In genomic region chr16:2472488-2472864, GRCh38 we compare ENCODE assay signal across 21 cellular contexts. TPM values are rescaled to one million over a fixed set of nuclear protein-coding genes. Genes with fewer than 3 reads are reported as not detected.
DNase-seq lines count a peak whose midpoint lies in the region; ATAC-seq and TF ChIP-seq lines count a peak whose summit lies in the region.
"Had no signal": no experiment of that assay in that cellular context is flagged by ENCODE, and none has a peak within 500 bp of the region (broad histone marks: within the 10 kb centered on the region; RNA-seq: fewer than 3 reads in every experiment).

No MANE protein-coding gene starts in this region.

- H3K27ac ChIP-seq in DOHH2 (ENCODE audit: low read depth, low read length) (no peak overlapping the region), neural progenitor cell (no peak overlapping the region)
- H3K27ac ChIP-seq: colonic mucosa, prostate gland had no signal

- H3K4me1 ChIP-seq in DOHH2 (ENCODE audit: control insufficient read depth, low read length) (peaks cover 73% of the 10 kb centered on the region), neural progenitor cell (peaks cover 47% of the 10 kb centered on the region)

- H3K9me3 ChIP-seq in DOHH2 (ENCODE audit: control insufficient read depth, insufficient read depth, low read length) (no peaks in the 10 kb centered on the region), neural progenitor cell (ENCODE audit: low read depth) (no peaks in the 10 kb centered on the region)
- H3K9me3 ChIP-seq: colonic mucosa, prostate gland had no signal

- peak overlapping the region; percentile 56 for H3K4me3 Mint-ChIP-seq in activated T-helper 2 cell treated with anti-CD3 and anti-CD28 coated beads, Interferon-gamma antibody, Interleukin-2, Interleukin-4, amounts not matched to agents 10 μg/mL and 5 μg/mL and 100 μg/mL, durations not matched to agents 14 hours and 24 hours and 36 hours (ENCODE audit: low read depth)
- peak overlapping the region; percentile 80 for H3K4me3 Mint-ChIP-seq in neural progenitor cell
- H3K4me3 Mint-ChIP-seq in activated CD4-positive, alpha-beta memory T cell treated with anti-CD3 and anti-CD28 coated beads for 36 hours = no peak overlapping the region

- H3K9ac ChIP-seq in neural progenitor cell = no peak overlapping the region

- no peak overlapping the region for H2AFZ ChIP-seq in neural progenitor cell (replicated peaks)

- CTCF ChIA-PET in activated CD4-positive, alpha-beta memory T cell treated with anti-CD3 and anti-CD28 coated beads for 36 hours (lab: Charles Lee) = no interaction called here

- H3K27me3 ChIP-seq in DOHH2 (ENCODE audit: control insufficient read depth, low read length) = no peaks in the 10 kb centered on the region
- H3K27me3 ChIP-seq in neural progenitor cell = peaks cover 59% of the 10 kb centered on the region

- DNase-seq in activated T-helper 2 cell treated with anti-CD3 and anti-CD28 coated beads, Interferon-gamma antibody, Interleukin-2, Interleukin-4, amounts not matched to agents 10 μg/mL and 5 μg/mL and 100 μg/mL, durations not matched to agents 14 hours and 24 hours and 36 hours (ENCODE audit: low spot score) = no peak
- DNase-seq in neural progenitor cell (ENCODE audit: low spot score) = no peak
- DNase-seq in stimulated activated CD4-positive, alpha-beta T cell treated with anti-CD3 and anti-CD28 coated beads, Interleukin-15, amount 100 ng/mL, for 24 hours = no peak
- DNase-seq in activated CD4-positive, alpha-beta memory T cell treated with anti-CD3 and anti-CD28 coated beads for 36 hours = no peak
- DNase-seq: activated CD4-positive, alpha-beta T cell treated with anti-CD3 and anti-CD28 coated beads, Interleukin-2, amount 50 U/mL, for 48 hours; activated naive CD4-positive, alpha-beta T cell treated with anti-CD3 and anti-CD28 coated beads, Interleukin-2, amount 50 U/mL, for 16 hours; AML-193; colonic mucosa; HFFc6; hippocampal formation; Kasumi-1; NCI-H1105; NCI-H524 treated with DMSO at 0.1 percent for 48 hours; small intestine; stimulated activated CD8-positive, alpha-beta memory T cell treated with anti-CD3 and anti-CD28 coated beads, Interleukin-4, amount 100 ng/mL, for 48 hours had no signal

- no peaks in the 10 kb centered on the region for H3K9me3 Mint-ChIP-seq in activated T-helper 2 cell treated with anti-CD3 and anti-CD28 coated beads, Interferon-gamma antibody, Interleukin-2, Interleukin-4, amounts not matched to agents 10 μg/mL and 5 μg/mL and 100 μg/mL, durations not matched to agents 14 hours and 24 hours and 36 hours
- H3K9me3 Mint-ChIP-seq in neural progenitor cell = no peaks in the 10 kb centered on the region
- no peaks in the 10 kb centered on the region for H3K9me3 Mint-ChIP-seq in activated CD4-positive, alpha-beta memory T cell treated with anti-CD3 and anti-CD28 coated beads for 36 hours
- H3K9me3 Mint-ChIP-seq: HFFc6; memory B cell; naive thymus-derived CD4-positive, alpha-beta T cell had no signal

- peaks cover 18% of the 10 kb centered on the region for H3K4me1 Mint-ChIP-seq in activated T-helper 2 cell treated with anti-CD3 and anti-CD28 coated beads, Interferon-gamma antibody, Interleukin-2, Interleukin-4, amounts not matched to agents 10 μg/mL and 5 μg/mL and 100 μg/mL, durations not matched to agents 14 hours and 24 hours and 36 hours (ENCODE audit: low read depth)
- peaks cover 31% of the 10 kb centered on the region for H3K4me1 Mint-ChIP-seq in neural progenitor cell
- H3K4me1 Mint-ChIP-seq in activated CD4-positive, alpha-beta memory T cell treated with anti-CD3 and anti-CD28 coated beads for 36 hours (ENCODE audit: low read depth) = peaks cover 24% of the 10 kb centered on the region

- H3F3A ChIP-seq in DOHH2 (ENCODE audit: control insufficient read depth, insufficient read depth) (peaks cover 12% of the 10 kb centered on the region), neural progenitor cell (ENCODE audit: low read depth) (peaks cover 54% of the 10 kb centered on the region)

- no peaks in the 10 kb centered on the region for H3K36me3 Mint-ChIP-seq in activated T-helper 2 cell treated with anti-CD3 and anti-CD28 coated beads, Interferon-gamma antibody, Interleukin-2, Interleukin-4, amounts not matched to agents 10 μg/mL and 5 μg/mL and 100 μg/mL, durations not matched to agents 14 hours and 24 hours and 36 hours (ENCODE audit: low read depth)
- no peaks in the 10 kb centered on the region for H3K36me3 Mint-ChIP-seq in neural progenitor cell
- H3K36me3 Mint-ChIP-seq in activated CD4-positive, alpha-beta memory T cell treated with anti-CD3 and anti-CD28 coated beads for 36 hours = no peaks in the 10 kb centered on the region
- H3K36me3 Mint-ChIP-seq: memory B cell had no signal

- no peak for ATAC-seq in HG03095 (IDR thresholded peaks at IDR 0.05; ENCODE audit: unreplicated experiment)
- ATAC-seq: naive thymus-derived CD4-positive, alpha-beta T cell; Right ventricle myocardium inferior had no signal

- H4K20me1 ChIP-seq in DOHH2 (ENCODE audit: control insufficient read depth, insufficient read depth, low read depth, low read length) (peaks cover 14% of the 10 kb centered on the region; the same call in 1 of the 2 replicates), neural progenitor cell (ENCODE audit: low read depth) (peaks cover 37% of the 10 kb centered on the region)

- H3K4me2 ChIP-seq in DOHH2 (ENCODE audit: low read length) (peak overlapping the region; percentile 92), neural progenitor cell (no peak overlapping the region)

- TF ChIP-seq CTCF in DOHH2 (IDR thresholded peaks at IDR 0.05; ENCODE audit: low read depth, low read length, poor library complexity, severe bottlenecking) (no peak), neural progenitor cell (IDR thresholded peaks at IDR 0.05) (no peak)

- peaks cover 46% of the 10 kb centered on the region for H3K79me2 ChIP-seq in DOHH2 (ENCODE audit: control insufficient read depth, low read length)
- H3K79me2 ChIP-seq in neural progenitor cell (ENCODE audit: low read depth) = peaks cover 10% of the 10 kb centered on the region

- H3K27me3 Mint-ChIP-seq in activated T-helper 2 cell treated with anti-CD3 and anti-CD28 coated beads, Interferon-gamma antibody, Interleukin-2, Interleukin-4, amounts not matched to agents 10 μg/mL and 5 μg/mL and 100 μg/mL, durations not matched to agents 14 hours and 24 hours and 36 hours (ENCODE audit: low read depth) = peaks cover 24% of the 10 kb centered on the region
- H3K27me3 Mint-ChIP-seq in neural progenitor cell (ENCODE audit: insufficient read depth, low read depth) = peaks cover 12% of the 10 kb centered on the region
- H3K27me3 Mint-ChIP-seq in activated CD4-positive, alpha-beta memory T cell treated with anti-CD3 and anti-CD28 coated beads for 36 hours = peaks cover 32% of the 10 kb centered on the region

- no peak overlapping the region for H3K27ac Mint-ChIP-seq in activated T-helper 2 cell treated with anti-CD3 and anti-CD28 coated beads, Interferon-gamma antibody, Interleukin-2, Interleukin-4, amounts not matched to agents 10 μg/mL and 5 μg/mL and 100 μg/mL, durations not matched to agents 14 hours and 24 hours and 36 hours
- H3K27ac Mint-ChIP-seq in neural progenitor cell = no peak overlapping the region
- no peak overlapping the region for H3K27ac Mint-ChIP-seq in activated CD4-positive, alpha-beta memory T cell treated with anti-CD3 and anti-CD28 coated beads for 36 hours
- H3K27ac Mint-ChIP-seq: HFFc6; memory B cell; naive thymus-derived CD4-positive, alpha-beta T cell had no signal

- H3K9me2 ChIP-seq in DOHH2 (replicated peaks; ENCODE audit: control insufficient read depth, low read length) = no peaks in the 10 kb centered on the region

- H3K4me3 ChIP-seq in DOHH2 (ENCODE audit: low read length) (peak overlapping the region; percentile 97), neural progenitor cell (no peak overlapping the region)
- H3K4me3 ChIP-seq: colonic mucosa, prostate gland had no signal

- H3K36me3 ChIP-seq in DOHH2 (ENCODE audit: control insufficient read depth, low read length) (peaks cover 5% of the 10 kb centered on the region), neural progenitor cell (no peaks in the 10 kb centered on the region)
- H3K36me3 ChIP-seq: colonic mucosa, prostate gland had no signal

- intact Hi-C loops in activated T-helper 2 cell treated with anti-CD3 and anti-CD28 coated beads, Interferon-gamma antibody, Interleukin-2, Interleukin-4, amounts not matched to agents 10 μg/mL and 5 μg/mL and 100 μg/mL, durations not matched to agents 14 hours and 24 hours and 36 hours (cut with micrococcal nuclease) = no loop called here
- intact Hi-C loops in activated CD4-positive, alpha-beta memory T cell treated with anti-CD3 and anti-CD28 coated beads for 36 hours (cut with micrococcal nuclease) = loop anchor here (5.0 kb wide), 1 partner anchor 45 kb away; the partner anchor contains the start of gene CCNF

- POLR2A ChIA-PET in activated CD4-positive, alpha-beta memory T cell treated with anti-CD3 and anti-CD28 coated beads for 36 hours (lab: Charles Lee) = no interaction called here

RNA-seq across cellular contexts. Expression of gene NTN3, which starts 1.4 kb away (rescaled TPM):
- total RNA-seq in activated T-helper 2 cell treated with anti-CD3 and anti-CD28 coated beads, Interferon-gamma antibody, Interleukin-2, Interleukin-4, amounts not matched to agents 10 μg/mL and 5 μg/mL and 100 μg/mL, durations not matched to agents 14 hours and 24 hours and 36 hours = 0.28 TPM in 1 of 2 replicates, not detected in the other
- total RNA-seq in neural progenitor cell (ENCODE audit: low replicate concordance) = 1.7 and 3.6 TPM in 2 replicates
- total RNA-seq in activated CD4-positive, alpha-beta memory T cell treated with anti-CD3 and anti-CD28 coated beads for 36 hours = not detected
- total RNA-seq: colonic mucosa; naive thymus-derived CD4-positive, alpha-beta T cell had no signal

RNA-seq across cellular contexts. Expression of gene TBC1D24, which starts 2.5 kb away (rescaled TPM):
- 19.6 and 21.4 TPM in 2 replicates for total RNA-seq in activated T-helper 2 cell treated with anti-CD3 and anti-CD28 coated beads, Interferon-gamma antibody, Interleukin-2, Interleukin-4, amounts not matched to agents 10 μg/mL and 5 μg/mL and 100 μg/mL, durations not matched to agents 14 hours and 24 hours and 36 hours
- total RNA-seq in neural progenitor cell (ENCODE audit: low replicate concordance) = 8.2 and 11.9 TPM in 2 replicates
- total RNA-seq in activated CD4-positive, alpha-beta memory T cell treated with anti-CD3 and anti-CD28 coated beads for 36 hours = 10 to 100 TPM; 12.2 to 12.4 TPM

RNA-seq across cellular contexts. Expression of gene TEDC2, which starts 12.6 kb away (rescaled TPM):
- 31.8 and 34.6 TPM in 2 replicates for total RNA-seq in activated T-helper 2 cell treated with anti-CD3 and anti-CD28 coated beads, Interferon-gamma antibody, Interleukin-2, Interleukin-4, amounts not matched to agents 10 μg/mL and 5 μg/mL and 100 μg/mL, durations not matched to agents 14 hours and 24 hours and 36 hours
- total RNA-seq in neural progenitor cell (ENCODE audit: low replicate concordance) = 29.1 and 62.1 TPM in 2 replicates
- 10 to 100 TPM; 23.9 to 24.3 TPM for total RNA-seq in activated CD4-positive, alpha-beta memory T cell treated with anti-CD3 and anti-CD28 coated beads for 36 hours

RNA-seq across cellular contexts. Expression of gene ATP6V0C, which starts 41.3 kb away (rescaled TPM):
- 114 and 119 TPM in 2 replicates for total RNA-seq in activated T-helper 2 cell treated with anti-CD3 and anti-CD28 coated beads, Interferon-gamma antibody, Interleukin-2, Interleukin-4, amounts not matched to agents 10 μg/mL and 5 μg/mL and 100 μg/mL, durations not matched to agents 14 hours and 24 hours and 36 hours
- total RNA-seq in neural progenitor cell (ENCODE audit: low replicate concordance) = 11.6 and 44.3 TPM in 2 replicates
- total RNA-seq in activated CD4-positive, alpha-beta memory T cell treated with anti-CD3 and anti-CD28 coated beads for 36 hours = 100 to 1,000 TPM; 111 to 115 TPM

RNA-seq across cellular contexts. Expression of gene CCNF, which starts 43.2 kb away (rescaled TPM):
- total RNA-seq in activated T-helper 2 cell treated with anti-CD3 and anti-CD28 coated beads, Interferon-gamma antibody, Interleukin-2, Interleukin-4, amounts not matched to agents 10 μg/mL and 5 μg/mL and 100 μg/mL, durations not matched to agents 14 hours and 24 hours and 36 hours = 48.4 and 48.9 TPM in 2 replicates
- 41.6 and 67.3 TPM in 2 replicates for total RNA-seq in neural progenitor cell (ENCODE audit: low replicate concordance)
- 10 to 100 TPM; 53.5 to 54.7 TPM for total RNA-seq in activated CD4-positive, alpha-beta memory T cell treated with anti-CD3 and anti-CD28 coated beads for 36 hours
